Comparison of ENCODE assay signal across 23 cellular contexts in genomic region chr4:133102612-133103409, GRCh38. TPM values are rescaled to one million over a fixed set of nuclear protein-coding genes. Genes with fewer than 3 reads are reported as not detected.
"Had no signal": no experiment of that assay in that cellular context is flagged by ENCODE, and none has a peak within 500 bp of the region (broad histone marks: within the 10 kb centered on the region; RNA-seq: fewer than 3 reads in every experiment).

No MANE protein-coding gene starts in this region.

- H3K27me3 Mint-ChIP-seq: activated CD8-positive, alpha-beta T cell treated with anti-CD3 and anti-CD28 coated beads for 36 hours; brain; central memory CD8-positive, alpha-beta T cell; naive thymus-derived CD8-positive, alpha-beta T cell; stimulated activated memory B cell treated with anti-CD40 and anti-IgM and Interleukin-4, amounts not matched to agents 10 μg/mL and 1 μg/mL and 100 μg/mL, for 72 hours had no signal

- H3K27ac Mint-ChIP-seq: activated CD8-positive, alpha-beta T cell treated with anti-CD3 and anti-CD28 coated beads for 36 hours; activated naive CD4-positive, alpha-beta T cell treated with anti-CD3 and anti-CD28 coated beads for 36 hours; activated T-helper 2 cell treated with anti-CD3 and anti-CD28 coated beads, Interferon-gamma antibody, Interleukin-2, Interleukin-4, amounts not matched to agents 10 μg/mL and 5 μg/mL and 100 μg/mL, durations not matched to agents 14 hours and 24 hours and 36 hours; brain; naive thymus-derived CD8-positive, alpha-beta T cell; stimulated activated memory B cell treated with anti-CD40 and anti-IgM and Interleukin-4, amounts not matched to agents 10 μg/mL and 1 μg/mL and 100 μg/mL, for 72 hours had no signal

- H3K4me1 Mint-ChIP-seq: brain; central memory CD8-positive, alpha-beta T cell; naive thymus-derived CD8-positive, alpha-beta T cell; stimulated activated memory B cell treated with anti-CD40 and anti-IgM and Interleukin-4, amounts not matched to agents 10 μg/mL and 1 μg/mL and 100 μg/mL, for 72 hours had no signal

- DNase-seq: activated CD4-positive, alpha-beta T cell treated with anti-CD3 and anti-CD28 coated beads for 48 hours; activated CD4-positive, CD25-positive, alpha-beta regulatory T cell; activated CD8-positive, alpha-beta T cell treated with anti-CD3 and anti-CD28 coated beads for 36 hours; activated naive CD4-positive, alpha-beta T cell treated with anti-CD3 and anti-CD28 coated beads for 36 hours; activated T-cell treated with anti-CD3 and anti-CD28 coated beads, Interleukin-2, amount 50 U/mL, for 1 hour; anterior cingulate cortex; erythroblast; gastrocnemius medialis; heart left ventricle; mesenchymal stem cell; naive thymus-derived CD8-positive, alpha-beta T cell; posterior cingulate gyrus; sigmoid colon; stimulated activated CD4-positive, alpha-beta T cell treated with anti-CD3 and anti-CD28 coated beads, Interleukin-4, amount 100 ng/mL, for 4 hours; upper lobe of left lung had no signal

- H3K27me3 ChIP-seq: gastrocnemius medialis, heart left ventricle, neutrophil, sigmoid colon, upper lobe of left lung had no signal

- FAIRE-seq: endometrium had no signal

- H3K9me3 ChIP-seq: gastrocnemius medialis, neutrophil, sigmoid colon, thoracic aorta, upper lobe of left lung had no signal

- ATAC-seq: activated CD8-positive, alpha-beta T cell treated with anti-CD3 and anti-CD28 coated beads for 36 hours; gastrocnemius medialis; heart left ventricle; naive thymus-derived CD8-positive, alpha-beta T cell; stimulated activated memory B cell treated with anti-CD40 and anti-IgM and Interleukin-4, amounts not matched to agents 10 μg/mL and 1 μg/mL and 100 μg/mL, for 72 hours had no signal

- H3K36me3 Mint-ChIP-seq: brain; naive thymus-derived CD8-positive, alpha-beta T cell; stimulated activated memory B cell treated with anti-CD40 and anti-IgM and Interleukin-4, amounts not matched to agents 10 μg/mL and 1 μg/mL and 100 μg/mL, for 72 hours had no signal

- H3K4me3 Mint-ChIP-seq: activated CD8-positive, alpha-beta T cell treated with anti-CD3 and anti-CD28 coated beads for 36 hours; activated naive CD4-positive, alpha-beta T cell treated with anti-CD3 and anti-CD28 coated beads for 36 hours; brain; central memory CD8-positive, alpha-beta T cell; naive thymus-derived CD8-positive, alpha-beta T cell; stimulated activated memory B cell treated with anti-CD40 and anti-IgM and Interleukin-4, amounts not matched to agents 10 μg/mL and 1 μg/mL and 100 μg/mL, for 72 hours had no signal

- H3K4me3 ChIP-seq: coronary artery, gastrocnemius medialis, heart left ventricle, sigmoid colon, thoracic aorta, upper lobe of left lung had no signal

- H3K27ac ChIP-seq: coronary artery, gastrocnemius medialis, heart left ventricle, neutrophil, sigmoid colon, thoracic aorta, upper lobe of left lung had no signal

- H3K4me1 ChIP-seq: gastrocnemius medialis, heart left ventricle, sigmoid colon, upper lobe of left lung had no signal

- H3K36me3 ChIP-seq: gastrocnemius medialis, heart left ventricle, neutrophil, sigmoid colon, thoracic aorta, upper lobe of left lung had no signal

RNA-seq across cellular contexts. Expression of gene PCDH10, which starts 46.3 kb away (rescaled TPM):
- total RNA-seq: activated CD8-positive, alpha-beta T cell treated with anti-CD3 and anti-CD28 coated beads for 36 hours; activated naive CD4-positive, alpha-beta T cell treated with anti-CD3 and anti-CD28 coated beads for 36 hours; naive thymus-derived CD8-positive, alpha-beta T cell had no signal
- polyA plus RNA-seq: naive thymus-derived CD8-positive, alpha-beta T cell had no signal
